ENCODE assay signal across 1 cellular context in the genomic region with DNA sequence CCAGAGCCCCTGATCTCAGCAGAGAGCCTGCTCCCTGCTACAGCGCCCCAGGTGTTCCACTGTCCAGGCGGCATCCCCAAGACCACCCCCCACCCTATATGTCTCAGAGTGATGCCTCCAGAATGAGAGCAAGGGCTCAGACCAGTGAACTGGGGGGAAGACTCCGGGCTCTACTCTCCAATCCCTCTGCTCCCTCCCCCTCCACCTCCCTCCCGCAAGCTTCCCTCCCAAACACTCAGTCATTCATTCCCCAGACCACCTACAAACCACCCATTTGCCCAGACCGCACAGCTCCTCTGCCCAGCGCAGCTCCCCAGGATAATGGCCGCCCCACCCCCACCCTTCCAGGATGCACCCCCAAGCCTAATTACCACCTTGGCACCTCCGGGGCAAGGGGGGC.
TF ChIP-seq lines count a peak whose summit lies in the region.

No MANE protein-coding gene starts in this region.

TF ChIP-seq in GM23338, 12 proteins besides CTCF, POLR2A, EP300 and RAD21 (continued from another document):
- TF ChIP-seq, protein P1, sequence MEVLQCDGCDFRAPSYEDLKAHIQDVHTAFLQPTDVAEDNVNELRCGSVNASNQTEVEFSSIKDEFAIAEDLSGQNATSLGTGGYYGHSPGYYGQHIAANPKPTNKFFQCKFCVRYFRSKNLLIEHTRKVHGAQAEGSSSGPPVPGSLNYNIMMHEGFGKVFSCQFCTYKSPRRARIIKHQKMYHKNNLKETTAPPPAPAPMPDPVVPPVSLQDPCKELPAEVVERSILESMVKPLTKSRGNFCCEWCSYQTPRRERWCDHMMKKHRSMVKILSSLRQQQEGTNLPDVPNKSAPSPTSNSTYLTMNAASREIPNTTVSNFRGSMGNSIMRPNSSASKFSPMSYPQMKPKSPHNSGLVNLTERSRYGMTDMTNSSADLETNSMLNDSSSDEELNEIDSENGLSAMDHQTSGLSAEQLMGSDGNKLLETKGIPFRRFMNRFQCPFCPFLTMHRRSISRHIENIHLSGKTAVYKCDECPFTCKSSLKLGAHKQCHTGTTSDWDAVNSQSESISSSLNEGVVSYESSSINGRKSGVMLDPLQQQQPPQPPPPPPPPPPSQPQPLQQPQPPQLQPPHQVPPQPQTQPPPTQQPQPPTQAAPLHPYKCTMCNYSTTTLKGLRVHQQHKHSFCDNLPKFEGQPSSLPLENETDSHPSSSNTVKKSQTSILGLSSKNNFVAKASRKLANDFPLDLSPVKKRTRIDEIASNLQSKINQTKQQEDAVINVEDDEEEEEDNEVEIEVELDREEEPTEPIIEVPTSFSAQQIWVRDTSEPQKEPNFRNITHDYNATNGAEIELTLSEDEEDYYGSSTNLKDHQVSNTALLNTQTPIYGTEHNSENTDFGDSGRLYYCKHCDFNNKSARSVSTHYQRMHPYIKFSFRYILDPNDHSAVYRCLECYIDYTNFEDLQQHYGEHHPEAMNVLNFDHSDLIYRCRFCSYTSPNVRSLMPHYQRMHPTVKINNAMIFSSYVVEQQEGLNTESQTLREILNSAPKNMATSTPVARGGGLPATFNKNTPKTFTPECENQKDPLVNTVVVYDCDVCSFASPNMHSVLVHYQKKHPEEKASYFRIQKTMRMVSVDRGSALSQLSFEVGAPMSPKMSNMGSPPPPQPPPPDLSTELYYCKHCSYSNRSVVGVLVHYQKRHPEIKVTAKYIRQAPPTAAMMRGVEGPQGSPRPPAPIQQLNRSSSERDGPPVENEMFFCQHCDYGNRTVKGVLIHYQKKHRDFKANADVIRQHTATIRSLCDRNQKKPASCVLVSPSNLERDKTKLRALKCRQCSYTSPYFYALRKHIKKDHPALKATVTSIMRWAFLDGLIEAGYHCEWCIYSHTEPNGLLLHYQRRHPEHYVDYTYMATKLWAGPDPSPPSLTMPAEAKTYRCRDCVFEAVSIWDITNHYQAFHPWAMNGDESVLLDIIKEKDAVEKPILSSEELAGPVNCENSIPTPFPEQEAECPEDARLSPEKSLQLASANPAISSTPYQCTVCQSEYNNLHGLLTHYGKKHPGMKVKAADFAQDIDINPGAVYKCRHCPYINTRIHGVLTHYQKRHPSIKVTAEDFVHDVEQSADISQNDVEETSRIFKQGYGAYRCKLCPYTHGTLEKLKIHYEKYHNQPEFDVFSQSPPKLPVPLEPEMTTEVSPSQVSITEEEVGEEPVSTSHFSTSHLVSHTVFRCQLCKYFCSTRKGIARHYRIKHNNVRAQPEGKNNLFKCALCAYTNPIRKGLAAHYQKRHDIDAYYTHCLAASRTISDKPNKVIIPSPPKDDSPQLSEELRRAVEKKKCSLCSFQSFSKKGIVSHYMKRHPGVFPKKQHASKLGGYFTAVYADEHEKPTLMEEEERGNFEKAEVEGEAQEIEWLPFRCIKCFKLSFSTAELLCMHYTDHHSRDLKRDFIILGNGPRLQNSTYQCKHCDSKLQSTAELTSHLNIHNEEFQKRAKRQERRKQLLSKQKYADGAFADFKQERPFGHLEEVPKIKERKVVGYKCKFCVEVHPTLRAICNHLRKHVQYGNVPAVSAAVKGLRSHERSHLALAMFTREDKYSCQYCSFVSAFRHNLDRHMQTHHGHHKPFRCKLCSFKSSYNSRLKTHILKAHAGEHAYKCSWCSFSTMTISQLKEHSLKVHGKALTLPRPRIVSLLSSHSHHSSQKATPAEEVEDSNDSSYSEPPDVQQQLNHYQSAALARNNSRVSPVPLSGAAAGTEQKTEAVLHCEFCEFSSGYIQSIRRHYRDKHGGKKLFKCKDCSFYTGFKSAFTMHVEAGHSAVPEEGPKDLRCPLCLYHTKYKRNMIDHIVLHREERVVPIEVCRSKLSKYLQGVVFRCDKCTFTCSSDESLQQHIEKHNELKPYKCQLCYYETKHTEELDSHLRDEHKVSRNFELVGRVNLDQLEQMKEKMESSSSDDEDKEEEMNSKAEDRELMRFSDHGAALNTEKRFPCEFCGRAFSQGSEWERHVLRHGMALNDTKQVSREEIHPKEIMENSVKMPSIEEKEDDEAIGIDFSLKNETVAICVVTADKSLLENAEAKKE (CRISPR knock-in tag; IDR thresholded peaks at IDR 0.05): no peak
- TF ChIP-seq CREB1 (CRISPR knock-in tag; IDR thresholded peaks at IDR 0.05; ENCODE audit: low read depth) (no peak), ZNF114 (CRISPR knock-in tag; IDR thresholded peaks at IDR 0.05) (no peak), STAT1 (IDR thresholded peaks at IDR 0.05; ENCODE audit: unreplicated experiment) (no peak), POLR2AphosphoS5 (IDR thresholded peaks at IDR 0.05; ENCODE audit: low read depth) (no peak), EZH2phosphoT487 (IDR thresholded peaks at IDR 0.05; ENCODE audit: unreplicated experiment) (no peak), EZH2 (IDR thresholded peaks at IDR 0.05; ENCODE audit: low read depth, unreplicated experiment) (no peak)
- TF ChIP-seq, protein P2, sequence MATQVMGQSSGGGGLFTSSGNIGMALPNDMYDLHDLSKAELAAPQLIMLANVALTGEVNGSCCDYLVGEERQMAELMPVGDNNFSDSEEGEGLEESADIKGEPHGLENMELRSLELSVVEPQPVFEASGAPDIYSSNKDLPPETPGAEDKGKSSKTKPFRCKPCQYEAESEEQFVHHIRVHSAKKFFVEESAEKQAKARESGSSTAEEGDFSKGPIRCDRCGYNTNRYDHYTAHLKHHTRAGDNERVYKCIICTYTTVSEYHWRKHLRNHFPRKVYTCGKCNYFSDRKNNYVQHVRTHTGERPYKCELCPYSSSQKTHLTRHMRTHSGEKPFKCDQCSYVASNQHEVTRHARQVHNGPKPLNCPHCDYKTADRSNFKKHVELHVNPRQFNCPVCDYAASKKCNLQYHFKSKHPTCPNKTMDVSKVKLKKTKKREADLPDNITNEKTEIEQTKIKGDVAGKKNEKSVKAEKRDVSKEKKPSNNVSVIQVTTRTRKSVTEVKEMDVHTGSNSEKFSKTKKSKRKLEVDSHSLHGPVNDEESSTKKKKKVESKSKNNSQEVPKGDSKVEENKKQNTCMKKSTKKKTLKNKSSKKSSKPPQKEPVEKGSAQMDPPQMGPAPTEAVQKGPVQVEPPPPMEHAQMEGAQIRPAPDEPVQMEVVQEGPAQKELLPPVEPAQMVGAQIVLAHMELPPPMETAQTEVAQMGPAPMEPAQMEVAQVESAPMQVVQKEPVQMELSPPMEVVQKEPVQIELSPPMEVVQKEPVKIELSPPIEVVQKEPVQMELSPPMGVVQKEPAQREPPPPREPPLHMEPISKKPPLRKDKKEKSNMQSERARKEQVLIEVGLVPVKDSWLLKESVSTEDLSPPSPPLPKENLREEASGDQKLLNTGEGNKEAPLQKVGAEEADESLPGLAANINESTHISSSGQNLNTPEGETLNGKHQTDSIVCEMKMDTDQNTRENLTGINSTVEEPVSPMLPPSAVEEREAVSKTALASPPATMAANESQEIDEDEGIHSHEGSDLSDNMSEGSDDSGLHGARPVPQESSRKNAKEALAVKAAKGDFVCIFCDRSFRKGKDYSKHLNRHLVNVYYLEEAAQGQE (IDR thresholded peaks at IDR 0.05; ENCODE audit: unreplicated experiment): no peak
